In genomic region chr5:44538831-44539539, GRCh38 we compare ENCODE assay signal across 24 cellular contexts.
A peak's percentile ranks its signal among the peaks of the same experiment; 100 is the strongest.
DNase-seq lines count a peak whose midpoint lies in the region; ATAC-seq and TF ChIP-seq lines count a peak whose summit lies in the region.
"Had no signal": no experiment of that assay in that cellular context is flagged by ENCODE, and none has a peak within 500 bp of the region (broad histone marks: within the 10 kb centered on the region; RNA-seq: fewer than 3 reads in every experiment).

No MANE protein-coding gene starts in this region.

- WGBS in H9 (ENCODE audit: extremely low coverage, insufficient read length, low lambda C conversion rate), result no CpG with 5 or more reads among the region's 8 CpGs
- WGBS in suprapubic skin, result 52% methylated on average over 8 of the region's 8 CpGs

- peak overlapping the region; percentile 14 for H2AFZ ChIP-seq in H9 (ENCODE audit: low read length)
- H2AFZ ChIP-seq: parathyroid adenoma had no signal

- H3K27me3 ChIP-seq in H9 (ENCODE audit: insufficient read depth, low read length) (no peaks in the 10 kb centered on the region), suprapubic skin (no peaks in the 10 kb centered on the region)
- H3K27me3 ChIP-seq: tibial nerve had no signal

- H4K8ac ChIP-seq in H9 (replicated peaks; ENCODE audit: insufficient read length, low read depth, low read length), result no peak overlapping the region

- H3K27me3 Mint-ChIP-seq in H9 (ENCODE audit: low read depth), result no peaks in the 10 kb centered on the region
- no peaks in the 10 kb centered on the region for H3K27me3 Mint-ChIP-seq in osteocyte (ENCODE audit: unreplicated experiment)
- H3K27me3 Mint-ChIP-seq: activated CD4-positive, alpha-beta memory T cell treated with anti-CD3 and anti-CD28 coated beads for 36 hours; memory B cell; naive thymus-derived CD8-positive, alpha-beta T cell had no signal

- H3K4me3 Mint-ChIP-seq in H9, result no peak overlapping the region
- no peak overlapping the region for H3K4me3 Mint-ChIP-seq in osteocyte (ENCODE audit: unreplicated experiment)
- H3K4me3 Mint-ChIP-seq: activated CD4-positive, alpha-beta memory T cell treated with anti-CD3 and anti-CD28 coated beads for 36 hours; memory B cell; naive thymus-derived CD8-positive, alpha-beta T cell; WTC11 had no signal

- H3T11ph ChIP-seq in H9 (ENCODE audit: low read length), result no peak overlapping the region

- H3K36me3 Mint-ChIP-seq in H9 (ENCODE audit: insufficient read depth in 1 of 3, low read depth in 3 of 3) (no peaks in the 10 kb centered on the region), osteocyte (ENCODE audit: unreplicated experiment) (no peaks in the 10 kb centered on the region)
- H3K36me3 Mint-ChIP-seq: activated CD4-positive, alpha-beta memory T cell treated with anti-CD3 and anti-CD28 coated beads for 36 hours; memory B cell; naive thymus-derived CD8-positive, alpha-beta T cell; WTC11 had no signal

- no peak overlapping the region for H2BK15ac ChIP-seq in H9 (ENCODE audit: low read depth, low read length)

- TF ChIP-seq EP300 in suprapubic skin (IDR thresholded peaks at IDR 0.05), result no peak

- no peaks in the 10 kb centered on the region for H3K79me1 ChIP-seq in H9 (ENCODE audit: insufficient read depth, low read depth, low read length, poor library complexity, severe bottlenecking)

- no peaks in the 10 kb centered on the region for H4K20me1 ChIP-seq in H9 (ENCODE audit: control insufficient read depth, insufficient read depth, insufficient read length)

- H3K23me2 ChIP-seq in H9 (ENCODE audit: insufficient read length, low read depth, low read length, poor library complexity, severe bottlenecking), result no peaks in the 10 kb centered on the region

- H3K23ac ChIP-seq in H9 (ENCODE audit: insufficient read length, low read depth, low read length), result no peak overlapping the region

- no peak overlapping the region for H2BK20ac ChIP-seq in H9 (ENCODE audit: low read depth, low read length, poor library complexity, severe bottlenecking)

- H3K79me2 ChIP-seq in H9 (ENCODE audit: insufficient read depth, low read length), result no peaks in the 10 kb centered on the region
- H3K79me2 ChIP-seq: parathyroid adenoma had no signal

- H2BK5ac ChIP-seq in H9 (ENCODE audit: insufficient read length, low read length), result no peak overlapping the region

- no peak overlapping the region for H3K14ac ChIP-seq in H9 (ENCODE audit: insufficient read depth, low read length)

- no peak overlapping the region for H3K4me3 ChIP-seq in suprapubic skin
- H3K4me3 ChIP-seq: tibial nerve had no signal

- no peak overlapping the region for H4K91ac ChIP-seq in H9 (ENCODE audit: insufficient read length, low read depth, low read length)

- no peak overlapping the region for H3K27ac Mint-ChIP-seq in H9
- H3K27ac Mint-ChIP-seq in osteocyte (ENCODE audit: unreplicated experiment), result no peak overlapping the region
- H3K27ac Mint-ChIP-seq: activated CD4-positive, alpha-beta memory T cell treated with anti-CD3 and anti-CD28 coated beads for 36 hours; memory B cell; naive thymus-derived CD8-positive, alpha-beta T cell; WTC11 had no signal

- no peak overlapping the region for H2BK12ac ChIP-seq in H9 (ENCODE audit: insufficient read length, low read depth, low read length)

- no peak for ATAC-seq in GM21723 (IDR thresholded peaks at IDR 0.05; ENCODE audit: unreplicated experiment)
- no peak for ATAC-seq in HG02970 (IDR thresholded peaks at IDR 0.05; ENCODE audit: low FRiP score, unreplicated experiment)
- ATAC-seq: HCT116; naive thymus-derived CD8-positive, alpha-beta T cell; stimulated activated naive CD8-positive, alpha-beta T cell treated with anti-CD3 and anti-CD28 coated beads, Interleukin-15, Interleukin-2, amounts not matched to agents 100 U/mL and 50 U/mL, for 24 hours; WTC11 had no signal

- H2AK5ac ChIP-seq in H9 (ENCODE audit: insufficient read length, low read length), result no peak overlapping the region

- H3K4me2 ChIP-seq in H9 (ENCODE audit: insufficient read depth, insufficient read length, low read length), result no peak overlapping the region

- TF ChIP-seq CTCF in H9 (conservative IDR thresholded peaks at IDR 0.05), result no peak
- no peak for TF ChIP-seq CTCF in suprapubic skin (IDR thresholded peaks at IDR 0.05)
- TF ChIP-seq CTCF in osteocyte (IDR thresholded peaks at IDR 0.05), result no peak

- H3K36me3 ChIP-seq in suprapubic skin, result no peaks in the 10 kb centered on the region
- H3K36me3 ChIP-seq: tibial nerve had no signal

- H3K9ac ChIP-seq in H9 (ENCODE audit: extremely low read depth, insufficient read length, low read length), result no peak overlapping the region
- H3K9ac ChIP-seq: parathyroid adenoma had no signal

- no peak overlapping the region for H3K4ac ChIP-seq in H9 (ENCODE audit: low read depth, low read length)

- H3K4me1 ChIP-seq in H9 (ENCODE audit: insufficient read depth, low read length), result no peaks in the 10 kb centered on the region
- no peaks in the 10 kb centered on the region for H3K4me1 ChIP-seq in suprapubic skin
- H3K4me1 ChIP-seq: parathyroid adenoma had no signal

- H3K18ac ChIP-seq in H9 (ENCODE audit: insufficient read length, low read depth, low read length), result no peak overlapping the region

- no peak overlapping the region for H4K5ac ChIP-seq in H9 (ENCODE audit: insufficient read length, low read depth, low read length)

- TF ChIP-seq POLR2A in suprapubic skin (IDR thresholded peaks at IDR 0.05), result no peak

- DNase-seq in H9 (no peak), NOMO-1 (lab: John Stamatoyannopoulos, UW; ENCODE audit: unreplicated experiment in 2 of 2) (peak; percentile 55 to 64), fibroblast of gingiva (ENCODE audit: low read depth) (peak; percentile 81), suprapubic skin (ENCODE audit: low spot score in 2 of 2) (no peak), osteocyte (ENCODE audit: extremely low spot score, unreplicated experiment) (no peak)
- DNase-seq: activated CD4-positive, alpha-beta memory T cell treated with anti-CD3 and anti-CD28 coated beads for 36 hours; activated gamma-delta T cell treated with Interleukin-2 at 50 U/mL for 16 hours; activated T-cell treated with anti-CD3 and anti-CD28 coated beads for 4 hours; amygdala; effector memory CD4-positive, alpha-beta T cell; hypothalamus; naive thymus-derived CD8-positive, alpha-beta T cell; NCI-H187 treated with DMSO at 0.1 percent for 48 hours; SHP77 treated with DMSO at 0.1 percent for 48 hours; stimulated activated CD4-positive, alpha-beta T cell treated with anti-CD3 and anti-CD28 coated beads, Interleukin-2, amount 100 ng/mL, for 24 hours; stimulated activated naive CD8-positive, alpha-beta T cell treated with anti-CD3 and anti-CD28 coated beads, Interleukin-15, Interleukin-2, amounts not matched to agents 100 U/mL and 50 U/mL, for 24 hours; T-helper 2 cell had no signal

- no peak overlapping the region for H3K56ac ChIP-seq in H9 (ENCODE audit: insufficient read length, low read depth, low read length)

- no peaks in the 10 kb centered on the region for H3K4me1 Mint-ChIP-seq in H9
- H3K4me1 Mint-ChIP-seq in osteocyte (ENCODE audit: unreplicated experiment), result no peaks in the 10 kb centered on the region
- H3K4me1 Mint-ChIP-seq: memory B cell; naive thymus-derived CD8-positive, alpha-beta T cell had no signal

- H3K9me3 ChIP-seq in H9 (ENCODE audit: control insufficient read depth, low read depth, low read length) (no peaks in the 10 kb centered on the region), suprapubic skin (no peaks in the 10 kb centered on the region)
- H3K9me3 ChIP-seq: tibial nerve had no signal

- no peak overlapping the region for H2BK120ac ChIP-seq in H9 (ENCODE audit: low read depth, low read length, poor library complexity, severe bottlenecking)

- no peaks in the 10 kb centered on the region for H3K9me3 Mint-ChIP-seq in H9
- H3K9me3 Mint-ChIP-seq in osteocyte (ENCODE audit: unreplicated experiment), result no peaks in the 10 kb centered on the region
- H3K9me3 Mint-ChIP-seq: WTC11 had no signal

- H3K27ac ChIP-seq in H9 (ENCODE audit: insufficient read length, low read depth, low read length) (no peak overlapping the region), suprapubic skin (peak overlapping the region; percentile 32)
- H3K27ac ChIP-seq: parathyroid adenoma had no signal

Comparison
In these comparisons a context has a peak if more than half of its experiments do, and no peak if none do; other contexts are left out.
1. DNase-seq: peak in NOMO-1 (2 of 2) and fibroblast of gingiva (single experiment); none in H9 (single experiment), suprapubic skin (0 of 2) and osteocyte (single experiment).